In the genomic region with DNA sequence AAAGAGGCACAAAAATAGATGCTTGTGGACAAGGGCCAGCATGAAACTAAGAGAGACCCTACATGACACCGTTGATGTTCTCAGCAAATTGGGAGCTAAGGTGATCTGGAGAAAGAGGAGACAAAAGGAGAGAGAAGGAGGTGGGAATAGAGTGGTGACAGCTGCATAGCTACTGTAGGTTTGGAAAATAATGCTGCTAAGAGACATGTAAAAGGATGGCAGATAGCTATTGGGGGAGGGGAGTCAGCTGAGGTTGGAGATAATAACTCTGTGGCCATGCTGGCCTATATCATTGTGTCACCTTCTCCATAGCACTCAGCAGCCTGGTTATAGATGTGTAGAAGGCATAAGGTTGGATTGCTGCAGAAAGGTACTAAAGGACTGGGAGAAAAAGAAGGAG, we compare ENCODE assay signal across 27 cellular contexts.
"Had no signal": no experiment of that assay in that cellular context is flagged by ENCODE, and none has a peak within 500 bp of the region (broad histone marks: within the 10 kb centered on the region; RNA-seq: fewer than 3 reads in every experiment).

No MANE protein-coding gene starts in this region.

- H3K36me3 ChIP-seq: brain microvascular endothelial cell, Peyer's patch, SJCRH30 had no signal

- H3K4me3 ChIP-seq: Peyer's patch, SJCRH30, SK-N-MC had no signal

- H3K27ac ChIP-seq: brain microvascular endothelial cell, Peyer's patch, RWPE1, SJCRH30, SK-N-MC had no signal

- H3K27me3 ChIP-seq: brain microvascular endothelial cell, Peyer's patch, SJCRH30 had no signal

- H3K9me3 ChIP-seq: Peyer's patch, SJCRH30 had no signal

- ATAC-seq: activated CD8-positive, alpha-beta T cell treated with anti-CD3 and anti-CD28 coated beads for 36 hours; activated T-cell treated with anti-CD3 and anti-CD28 coated beads, Interleukin-2, amount 50 U/mL, for 72 hours; activated T-helper 17 cell treated with anti-CD3 and anti-CD28 coated beads, Interleukin-2, amount 50 U/mL, for 72 hours had no signal

- DNase-seq: activated CD4-positive, alpha-beta T cell treated with anti-CD3 and anti-CD28 coated beads, Interleukin-2, amount 10 ng/mL, durations not matched to agents 24 days and 14 days; activated CD4-positive, alpha-beta T cell treated with anti-CD3 and anti-CD28 coated beads, Interleukin-2, amount 50 U/mL, for 4 hours; activated CD8-positive, alpha-beta T cell treated with anti-CD3 and anti-CD28 coated beads for 36 hours; activated effector memory CD4-positive, alpha-beta T cell treated with anti-CD3 and anti-CD28 coated beads, Interleukin-2, amount 50 U/mL, for 16 hours; activated naive CD4-positive, alpha-beta T cell; activated naive CD4-positive, alpha-beta T cell treated with anti-CD3 and anti-CD28 coated beads, Interleukin-2, amount 50 U/mL, for 16 hours; activated naive CD8-positive, alpha-beta T cell treated with anti-CD3 and anti-CD28 coated beads for 36 hours; activated T-cell treated with anti-CD3 and anti-CD28 coated beads, Interleukin-2, amount 50 U/mL, for 1 hour; activated T-cell treated with anti-CD3 and anti-CD28 coated beads, Interleukin-2, amount 50 U/mL, for 72 hours; amniotic stem cell; aorta; brain microvascular endothelial cell; Karpas-422; KBM-7; NCI-H1105; NCI-H1417 treated with DMSO at 0.1 percent for 48 hours; NCI-H187 treated with DMSO at 0.1 percent for 48 hours; NCI-H2081; NCI-H345; NCI-H524 treated with DMSO at 0.1 percent for 48 hours; PC-3; Peyer's patch; SHP77; SJCRH30 had no signal

- H3K4me1 ChIP-seq: Peyer's patch, SJCRH30 had no signal
